In the genomic region with DNA sequence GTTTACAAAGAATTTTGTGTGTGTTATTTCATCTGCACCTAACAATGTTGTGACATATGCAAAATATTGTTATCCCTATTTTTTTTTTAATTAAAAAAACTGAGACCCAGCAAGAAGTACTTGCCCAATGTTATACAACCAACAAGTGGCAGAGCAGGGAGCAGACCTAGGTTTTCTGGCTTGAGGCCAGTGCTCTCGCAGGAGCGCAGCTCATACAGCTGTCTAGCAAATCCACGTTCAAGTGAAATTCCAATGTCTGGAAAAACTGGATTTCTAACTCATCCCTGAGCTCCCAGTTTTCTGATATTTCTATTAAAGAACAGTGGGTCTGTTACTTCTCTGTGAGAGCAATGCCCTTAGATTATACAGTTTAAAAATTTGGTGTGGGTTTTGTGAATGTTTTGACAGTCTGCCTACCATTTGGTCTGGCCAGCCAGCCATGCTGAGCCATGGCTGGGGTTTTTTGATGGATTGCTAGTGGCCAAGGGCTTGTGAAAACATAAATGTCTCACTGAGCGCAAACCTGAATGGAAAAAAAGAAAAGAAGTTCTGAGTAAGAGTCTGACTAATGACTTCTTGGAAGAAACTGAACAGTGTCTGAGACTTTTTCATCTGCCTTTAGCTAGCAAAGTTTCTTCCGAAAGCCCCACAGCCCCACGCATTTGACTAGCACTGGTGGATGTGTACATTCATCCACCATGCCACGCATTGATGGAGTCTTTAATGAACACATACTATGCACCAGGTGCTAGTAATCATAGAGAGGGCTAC, we compare ENCODE assay signal across 13 cellular contexts. TPM values are rescaled to one million over a fixed set of nuclear protein-coding genes. Genes with fewer than 3 reads are reported as not detected.
DNase-seq lines count a peak whose midpoint lies in the region; ATAC-seq, FAIRE-seq and TF ChIP-seq lines count a peak whose summit lies in the region.
"Had no signal": no experiment of that assay in that cellular context is flagged by ENCODE, and none has a peak within 500 bp of the region (broad histone marks: within the 10 kb centered on the region; RNA-seq: fewer than 3 reads in every experiment).

No MANE protein-coding gene starts in this region.

- peaks cover 0 to 8% of the 10 kb centered on the region in 2 donors for H3K9me3 ChIP-seq in kidney (ENCODE audit: control insufficient read depth in 1 of 2, low read length in 2 of 2)

- DNase-seq in NCI-H1092 treated with DMSO at 0.1 percent for 48 hours (lab: John Stamatoyannopoulos, UW) (peak; percentile 16), NCI-H1092 (lab: John Stamatoyannopoulos, UW) (no peak), AG10803 (ENCODE audit: low read depth) (peak; percentile 65), foreskin keratinocyte (peak; percentile 27 to 68), ACHN (no peak), kidney (no peak)
- DNase-seq in activated T-cell treated with anti-CD3 and anti-CD28 coated beads, Interleukin-2, amount 50 U/mL, for 72 hours, result peak; percentile 49 to 59
- DNase-seq: SHP77 treated with DMSO at 0.1 percent for 48 hours had no signal

- in situ Hi-C loops in ACHN (cut with HindIII; ENCODE audit: low pct_ligation_motif_present, low pct_unique_long_range_greater_than_20kb, low sequenced_read_pairs), result no loop called here

- H3K27ac ChIP-seq in foreskin keratinocyte (no peak overlapping the region), kidney (ENCODE audit: low read depth in 2 of 2, low read length in 2 of 2) (no peak overlapping the region)
- H3K27ac ChIP-seq: vagina had no signal

- H3K27me3 ChIP-seq in foreskin keratinocyte, result peaks cover 38% of the 10 kb centered on the region
- H3K27me3 ChIP-seq: vagina had no signal

- H3K27ac Mint-ChIP-seq in activated T-cell treated with anti-CD3 and anti-CD28 coated beads, Interleukin-2, amount 50 U/mL, for 72 hours, result peak overlapping the region; percentile 86

- no peak overlapping the region for H3K9ac ChIP-seq in kidney (ENCODE audit: low read length in 2 of 2)

- intact Hi-C loops in kidney (cut with DNase I), result no loop called here

- H3K4me1 ChIP-seq in foreskin keratinocyte (no peaks in the 10 kb centered on the region), kidney (ENCODE audit: control insufficient read depth in 1 of 2, insufficient read depth in 1 of 2, low read depth in 1 of 2, low read length in 2 of 2) (no peaks in the 10 kb centered on the region)

- no peak for FAIRE-seq in kidney (lab: Jason Lieb, UNC)
- FAIRE-seq: A204.1 had no signal

- ATAC-seq in activated T-cell treated with anti-CD3 and anti-CD28 coated beads, Interleukin-2, amount 50 U/mL, for 72 hours (replicated peaks in 1 of 2), result peak; percentile 84 to 88
- ATAC-seq in foreskin keratinocyte (no peak), GM19455 (IDR thresholded peaks at IDR 0.05; ENCODE audit: unreplicated experiment) (no peak)

- peaks cover 58% of the 10 kb centered on the region for H3K4me1 Mint-ChIP-seq in activated T-cell treated with anti-CD3 and anti-CD28 coated beads, Interleukin-2, amount 50 U/mL, for 72 hours (ENCODE audit: low read depth)

- H3K36me3 Mint-ChIP-seq in activated T-cell treated with anti-CD3 and anti-CD28 coated beads, Interleukin-2, amount 50 U/mL, for 72 hours (ENCODE audit: insufficient read depth in 2 of 2), result peaks cover 6 to 16% of the 10 kb centered on the region in 2 donors

- H3K9me3 Mint-ChIP-seq in activated T-cell treated with anti-CD3 and anti-CD28 coated beads, Interleukin-2, amount 50 U/mL, for 72 hours, result peaks cover 4 to 6% of the 10 kb centered on the region in 2 donors

- no peaks in the 10 kb centered on the region for H3K36me3 ChIP-seq in kidney (ENCODE audit: control insufficient read depth in 1 of 2, insufficient read depth in 2 of 2, low read length in 2 of 2)
- H3K36me3 ChIP-seq: vagina had no signal

- TF ChIP-seq CTCF in AG10803 (conservative IDR thresholded peaks at IDR 0.05; ENCODE audit: low read length) (no peak), foreskin keratinocyte (conservative IDR thresholded peaks at IDR 0.05) (no peak), kidney (IDR thresholded peaks at IDR 0.05; ENCODE audit: borderline replicate concordance, extremely low read depth, insufficient read depth) (no peak)

- H3K4me3 Mint-ChIP-seq in activated T-cell treated with anti-CD3 and anti-CD28 coated beads, Interleukin-2, amount 50 U/mL, for 72 hours, result peak overlapping the region; percentile 25 to 73

- no peak overlapping the region for H3K4me3 ChIP-seq in AG10803 (ENCODE audit: low read length)
- H3K4me3 ChIP-seq in kidney (ENCODE audit: low read length in 2 of 2), result no peak overlapping the region
- H3K4me3 ChIP-seq: vagina had no signal

- H3K27me3 Mint-ChIP-seq in activated T-cell treated with anti-CD3 and anti-CD28 coated beads, Interleukin-2, amount 50 U/mL, for 72 hours (ENCODE audit: low read depth), result peaks cover 7% of the 10 kb centered on the region

RNA-seq across cellular contexts. Expression of a gene that starts 15.4 kb away (rescaled TPM):
- total RNA-seq in activated T-cell treated with anti-CD3 and anti-CD28 coated beads, Interleukin-2, amount 50 U/mL, for 72 hours, result 100 to 1,000 TPM in 1 of 2 donors, 10 to 100 TPM in 1; 44.5 to 102 TPM
- not detected in 2 replicates for total RNA-seq in foreskin keratinocyte
- polyA plus RNA-seq in foreskin keratinocyte, result not detected in 2 replicates
- total RNA-seq in kidney, result 8.8 TPM
- 1.4 TPM for polyA plus RNA-seq in kidney (ENCODE audit: insufficient read depth, low read depth, low replicate concordance)
- total RNA-seq: G401, lung microvascular endothelial cell had no signal

RNA-seq across cellular contexts. Expression of a gene that starts 54.3 kb away (rescaled TPM):
- total RNA-seq in activated T-cell treated with anti-CD3 and anti-CD28 coated beads, Interleukin-2, amount 50 U/mL, for 72 hours, result under 1 TPM; 0.24 to 0.37 TPM
- total RNA-seq in foreskin keratinocyte (0.10 TPM in 1 of 2 replicates, not detected in the other), kidney (0.47 TPM)
- polyA plus RNA-seq in foreskin keratinocyte (0.09 TPM in 1 of 2 replicates, not detected in the other), kidney (ENCODE audit: insufficient read depth, low read depth, low replicate concordance) (not detected)
- total RNA-seq: lung microvascular endothelial cell, vagina had no signal

Comparison
In these comparisons a context has a peak if more than half of its experiments do, and no peak if none do; other contexts are left out.
1. DNase-seq: peak in NCI-H1092 treated with DMSO at 0.1 percent for 48 hours (single experiment), AG10803 (single experiment), activated T-cell treated with anti-CD3 and anti-CD28 coated beads, Interleukin-2, amount 50 U/mL, for 72 hours (2 of 2) and foreskin keratinocyte (2 of 2); none in NCI-H1092 (single experiment), ACHN (single experiment) and kidney (single experiment).
2. ATAC-seq: peak in activated T-cell treated with anti-CD3 and anti-CD28 coated beads, Interleukin-2, amount 50 U/mL, for 72 hours (2 of 2); none in foreskin keratinocyte (single experiment) and GM19455 (single experiment).